ENCODE assay signal across 17 cellular contexts in the genomic region with DNA sequence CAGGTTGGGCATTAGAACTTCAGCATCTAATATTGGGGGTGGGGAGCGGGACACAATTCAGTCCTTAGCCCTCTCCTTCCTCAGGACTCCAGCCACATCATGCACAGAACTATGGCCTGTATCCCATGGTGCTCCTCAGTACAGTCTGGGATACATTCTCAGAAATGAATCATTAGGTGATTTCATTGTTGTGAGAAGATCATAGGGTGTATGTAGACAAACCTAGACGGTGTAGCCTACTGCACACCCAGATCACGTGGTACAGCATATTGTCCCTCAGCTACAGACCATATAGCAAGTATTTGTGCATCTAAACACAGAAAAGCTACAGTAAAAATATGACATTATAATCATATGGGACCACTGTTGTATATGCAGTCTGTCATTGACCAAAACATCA. TPM values are rescaled to one million over a fixed set of nuclear protein-coding genes. Genes with fewer than 3 reads are reported as not detected.
DNase-seq lines count a peak whose midpoint lies in the region; FAIRE-seq and TF ChIP-seq lines count a peak whose summit lies in the region.
"Had no signal": no experiment of that assay in that cellular context is flagged by ENCODE, and none has a peak within 500 bp of the region (broad histone marks: within the 10 kb centered on the region; RNA-seq: fewer than 3 reads in every experiment).

No MANE protein-coding gene starts in this region.

- TF ChIP-seq CTCF in mammary epithelial cell (conservative IDR thresholded peaks at IDR 0.05 in 1 of 2, IDR thresholded peaks at IDR 0.05 in 1 of 2; ENCODE audit: extremely low read depth in 1 of 2, insufficient read depth in 1 of 2, low read depth in 1 of 2, low read length in 2 of 2) (no peak), breast epithelium (IDR thresholded peaks at IDR 0.05) (no peak), bronchial epithelial cell (IDR thresholded peaks at IDR 0.05; ENCODE audit: insufficient read depth, low read length, severe bottlenecking) (no peak)

- BruUV-seq in mammary epithelial cell (replicated peaks; lab: Mats Ljungman, UMichigan) = no TSS peak

- no peak for TF ChIP-seq POLR2A in breast epithelium (IDR thresholded peaks at IDR 0.05)

- H3K36me3 Mint-ChIP-seq in CD4-positive, alpha-beta memory T cell = no peaks in the 10 kb centered on the region
- H3K36me3 Mint-ChIP-seq: CD4-positive, CD25-positive, alpha-beta regulatory T cell had no signal

- H3K36me3 ChIP-seq in mammary epithelial cell (ENCODE audit: insufficient read depth, low read length) (no peaks in the 10 kb centered on the region), breast epithelium (no peaks in the 10 kb centered on the region), bronchial epithelial cell (ENCODE audit: control insufficient read depth, insufficient read depth, low read length) (no peaks in the 10 kb centered on the region), HAP-1 (replicated peaks) (no peaks in the 10 kb centered on the region)
- no peaks in the 10 kb centered on the region for H3K36me3 ChIP-seq in CD4-positive, alpha-beta memory T cell (ENCODE audit: insufficient read depth, low read length)
- H3K36me3 ChIP-seq: BLaER1 treated with 17β-estradiol and CSF1 and Interleukin-3, amounts not matched to agents 10 nM and 100 nM had no signal

- no peak overlapping the region for H3K4me3 ChIP-seq in mammary epithelial cell (replicated peaks in 1 of 3; ENCODE audit: insufficient read depth in 1 of 3, low read depth in 2 of 3, low read length in 3 of 3)
- no peak overlapping the region for H3K4me3 ChIP-seq in breast epithelium
- no peak overlapping the region for H3K4me3 ChIP-seq in bronchial epithelial cell (ENCODE audit: low read depth, low read length)
- no peak overlapping the region for H3K4me3 ChIP-seq in HAP-1
- no peak overlapping the region for H3K4me3 ChIP-seq in CD4-positive, alpha-beta memory T cell (ENCODE audit: low read length in 2 of 2)
- H3K4me3 ChIP-seq: BLaER1 treated with 17β-estradiol and CSF1 and Interleukin-3, amounts not matched to agents 10 nM and 100 nM had no signal

- H3K79me2 ChIP-seq in mammary epithelial cell (ENCODE audit: insufficient read depth, low read length) = no peaks in the 10 kb centered on the region

- H3K4me2 ChIP-seq in mammary epithelial cell (ENCODE audit: insufficient read depth, low read depth, low read length) = no peak overlapping the region
- H3K4me2 ChIP-seq: BLaER1 treated with 17β-estradiol and CSF1 and Interleukin-3, amounts not matched to agents 10 nM and 100 nM had no signal

- H2AFZ ChIP-seq in mammary epithelial cell (ENCODE audit: low read depth, low read length) = no peak overlapping the region

- no peaks in the 10 kb centered on the region for H3K9me3 Mint-ChIP-seq in CD4-positive, alpha-beta memory T cell
- H3K9me3 Mint-ChIP-seq: H9 had no signal

- H4K20me1 ChIP-seq in mammary epithelial cell (ENCODE audit: insufficient read depth, low read length) = no peaks in the 10 kb centered on the region
- H4K20me1 ChIP-seq: BLaER1 treated with 17β-estradiol and CSF1 and Interleukin-3, amounts not matched to agents 10 nM and 100 nM had no signal

- no peaks in the 10 kb centered on the region for H3K4me1 ChIP-seq in mammary epithelial cell (ENCODE audit: insufficient read depth, low read length)
- no peaks in the 10 kb centered on the region for H3K4me1 ChIP-seq in breast epithelium
- no peaks in the 10 kb centered on the region for H3K4me1 ChIP-seq in HAP-1
- no peaks in the 10 kb centered on the region for H3K4me1 ChIP-seq in CD4-positive, alpha-beta memory T cell (ENCODE audit: insufficient read depth, low read length)
- H3K4me1 ChIP-seq: BLaER1 treated with 17β-estradiol and CSF1 and Interleukin-3, amounts not matched to agents 10 nM and 100 nM had no signal

- WGBS in mammary epithelial cell (ENCODE audit: low coverage, missing lambda C conversion rate) = 83% methylated on average over 3 of the region's 3 CpGs

- H3K27me3 Mint-ChIP-seq in CD4-positive, alpha-beta memory T cell = peaks cover 6 to 19% of the 10 kb centered on the region in 2 donors

- no peak overlapping the region for H3K4me3 Mint-ChIP-seq in CD4-positive, alpha-beta memory T cell
- H3K4me3 Mint-ChIP-seq: CD4-positive, CD25-positive, alpha-beta regulatory T cell; H9 had no signal

- CTCF ChIA-PET in mammary epithelial cell (lab: Charles Lee; ENCODE audit: low non-redundant PET) = no interaction called here
- CTCF ChIA-PET in CD4-positive, alpha-beta memory T cell (lab: Charles Lee; ENCODE audit: partially characterized antibody) = interaction anchor here (1.3 kb wide), 1 partner anchor 13 kb away, joined by 4 read pairs; no protein-coding TSS in a partner anchor

- in situ Hi-C loops in mammary epithelial cell (cut with MboI; ENCODE audit: low sequenced_read_pairs in 2 of 2) (no loop called here), HAP-1 (cut with MboI; ENCODE audit: low sequenced_read_pairs) (no loop called here)

- no peak overlapping the region for H3K9ac ChIP-seq in mammary epithelial cell (ENCODE audit: insufficient read depth, low read length)
- H3K9ac ChIP-seq: BLaER1 treated with 17β-estradiol and CSF1 and Interleukin-3, amounts not matched to agents 10 nM and 100 nM had no signal

- TF ChIP-seq RAD21 in Ishikawa (IDR thresholded peaks at IDR 0.05; ENCODE audit: low read depth) = no peak

- intact Hi-C loops in mammary epithelial cell (cut with micrococcal nuclease) (no loop called here), breast epithelium (cut with DNase I; ENCODE audit: low total_unique reads) (no loop called here)
- intact Hi-C loops in CD4-positive, alpha-beta memory T cell (cut with micrococcal nuclease) = no loop called here

- no peaks in the 10 kb centered on the region for H3K9me3 ChIP-seq in mammary epithelial cell (replicated peaks; ENCODE audit: insufficient read depth, low read length)
- no peaks in the 10 kb centered on the region for H3K9me3 ChIP-seq in breast epithelium
- H3K9me3 ChIP-seq in HAP-1 = no peaks in the 10 kb centered on the region
- H3K9me3 ChIP-seq in CD4-positive, alpha-beta memory T cell (ENCODE audit: control insufficient read depth in 1 of 2, low read length in 2 of 2) = no peaks in the 10 kb centered on the region
- H3K9me3 ChIP-seq: BLaER1 treated with 17β-estradiol and CSF1 and Interleukin-3, amounts not matched to agents 10 nM and 100 nM had no signal

- H3K4me1 Mint-ChIP-seq in CD4-positive, alpha-beta memory T cell = no peaks in the 10 kb centered on the region
- H3K4me1 Mint-ChIP-seq: H9 had no signal

- peak; percentile 27 for DNase-seq in mammary epithelial cell
- no peak for DNase-seq in breast epithelium (ENCODE audit: low spot score in 2 of 2)
- DNase-seq in bronchial epithelial cell (ENCODE audit: low read depth) = peak; percentile 75
- DNase-seq in HAP-1 (ENCODE audit: low spot score in 2 of 2) = no peak
- no peak for DNase-seq in DMS79 treated with DMSO at 0.1 percent for 48 hours (lab: John Stamatoyannopoulos, UW)
- DNase-seq in CD4-positive, alpha-beta memory T cell = no peak
- DNase-seq: 8988T; ACHN; Calu3; CD4-positive, CD25-positive, alpha-beta regulatory T cell; DMS 273 treated with DMSO at 0.1 percent for 48 hours; GOT3; H9 had no signal

- H3K27me3 ChIP-seq in mammary epithelial cell (ENCODE audit: insufficient read depth, low read length) (no peaks in the 10 kb centered on the region), breast epithelium (no peaks in the 10 kb centered on the region), bronchial epithelial cell (ENCODE audit: control insufficient read depth, insufficient read depth, low read length) (no peaks in the 10 kb centered on the region), HAP-1 (ENCODE audit: low read depth) (peaks cover 10% of the 10 kb centered on the region; the same call in 1 of the 2 replicates)
- peaks cover 4% of the 10 kb centered on the region for H3K27me3 ChIP-seq in CD4-positive, alpha-beta memory T cell (ENCODE audit: insufficient read depth, low read length)
- H3K27me3 ChIP-seq: BLaER1 treated with 17β-estradiol and CSF1 and Interleukin-3, amounts not matched to agents 10 nM and 100 nM had no signal

- POLR2A ChIA-PET in CD4-positive, alpha-beta memory T cell (lab: Charles Lee; ENCODE audit: partially characterized antibody) = no interaction called here

- H3K27ac Mint-ChIP-seq in CD4-positive, alpha-beta memory T cell = no peak overlapping the region
- H3K27ac Mint-ChIP-seq: CD4-positive, CD25-positive, alpha-beta regulatory T cell; H9 had no signal

- FAIRE-seq in bronchial epithelial cell (lab: Jason Lieb, UNC) = peak; percentile 7
- FAIRE-seq: G401.6, GM12891 had no signal

- no peak overlapping the region for H3K27ac ChIP-seq in mammary epithelial cell (ENCODE audit: insufficient read depth, low read depth, low read length)
- H3K27ac ChIP-seq in breast epithelium = no peak overlapping the region
- no peak overlapping the region for H3K27ac ChIP-seq in CD4-positive, alpha-beta memory T cell (ENCODE audit: low read depth, low read length)
- H3K27ac ChIP-seq: BLaER1 treated with 17β-estradiol and CSF1 and Interleukin-3, amounts not matched to agents 10 nM and 100 nM had no signal

- dilution Hi-C loops in mammary epithelial cell (cut with HindIII; ENCODE audit: low sequenced_read_pairs) = no loop called here

- no peak for TF ChIP-seq EP300 in Ishikawa (IDR thresholded peaks at IDR 0.05; ENCODE audit: borderline replicate concordance)

TF ChIP-seq in Ishikawa, 13 proteins besides CTCF, POLR2A, EP300 and RAD21 (continues in another document):
- TF ChIP-seq, protein P1, sequence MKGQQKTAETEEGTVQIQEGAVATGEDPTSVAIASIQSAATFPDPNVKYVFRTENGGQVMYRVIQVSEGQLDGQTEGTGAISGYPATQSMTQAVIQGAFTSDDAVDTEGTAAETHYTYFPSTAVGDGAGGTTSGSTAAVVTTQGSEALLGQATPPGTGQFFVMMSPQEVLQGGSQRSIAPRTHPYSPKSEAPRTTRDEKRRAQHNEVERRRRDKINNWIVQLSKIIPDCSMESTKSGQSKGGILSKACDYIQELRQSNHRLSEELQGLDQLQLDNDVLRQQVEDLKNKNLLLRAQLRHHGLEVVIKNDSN (IDR thresholded peaks at IDR 0.05) = peak; percentile 34; the same call in 1 of the 2 replicates

RNA-seq across cellular contexts. Expression of a gene that starts 23.2 kb away (rescaled TPM):
- 10 to 100 TPM; 81.6 to 83.9 TPM for total RNA-seq in mammary epithelial cell
- polyA plus RNA-seq in mammary epithelial cell = 136 TPM
- polyA minus RNA-seq in mammary epithelial cell = 64.2 TPM
- 100 to 1,000 TPM in 2 of 3 donors, 10 to 100 TPM in 1; 94.7 to 114 (median 113) TPM for total RNA-seq in breast epithelium
- 145 and 173 TPM in 2 replicates for total RNA-seq in bronchial epithelial cell
- total RNA-seq in CD4-positive, alpha-beta memory T cell = 10 to 100 TPM; 72.6 to 73.9 TPM
- polyA plus RNA-seq in CD4-positive, alpha-beta memory T cell = 10 to 100 TPM; 92.8 to 96.7 TPM

RNA-seq across cellular contexts. Expression of a gene that starts 36.3 kb away (rescaled TPM):
- total RNA-seq in mammary epithelial cell (10 to 100 TPM; 18.8 to 39.5 TPM), breast epithelium (10 to 100 TPM; 50.8 to 77.1 (median 54.3) TPM), bronchial epithelial cell (12.7 and 14.5 TPM in 2 replicates)
- polyA plus RNA-seq in mammary epithelial cell = 33.0 TPM
- 30.3 TPM for polyA minus RNA-seq in mammary epithelial cell
- 10 to 100 TPM; 54.9 to 67.2 TPM for total RNA-seq in CD4-positive, alpha-beta memory T cell
- 10 to 100 TPM; 30.9 to 66.1 TPM for polyA plus RNA-seq in CD4-positive, alpha-beta memory T cell

Comparison
In these comparisons a context has a peak if more than half of its experiments do, and no peak if none do; other contexts are left out.
1. DNase-seq: peak in mammary epithelial cell (single experiment) and bronchial epithelial cell (single experiment); none in breast epithelium (0 of 2), HAP-1 (0 of 2), DMS79 treated with DMSO at 0.1 percent for 48 hours (single experiment) and CD4-positive, alpha-beta memory T cell (0 of 5).